1 cellular context compared by ENCODE assay signal in genomic region chr16:23225109-23225508, GRCh38.
TF ChIP-seq lines count a peak whose summit lies in the region.

No MANE protein-coding gene starts in this region.

TF ChIP-seq in HepG2, 621 proteins besides CTCF, POLR2A, EP300 and RAD21 (continued from another document):
- TF ChIP-seq ZBTB34 (CRISPR knock-in tag; IDR thresholded peaks at IDR 0.05) (no peak), ZSCAN21 (CRISPR knock-in tag; IDR thresholded peaks at IDR 0.05; ENCODE audit: borderline replicate concordance) (no peak), LCORL (IDR thresholded peaks at IDR 0.05) (peak; percentile 58; the same call in 1 of the 2 replicates), LCORL (CRISPR knock-in tag; IDR thresholded peaks at IDR 0.05) (no peak), ZNF567 (CRISPR knock-in tag; IDR thresholded peaks at IDR 0.05; ENCODE audit: borderline replicate concordance) (no peak), ZNF20 (CRISPR knock-in tag; IDR thresholded peaks at IDR 0.05) (no peak), KLF13 (CRISPR knock-in tag; IDR thresholded peaks at IDR 0.05) (no peak), ZNF609 (CRISPR knock-in tag; IDR thresholded peaks at IDR 0.05; ENCODE audit: borderline replicate concordance) (no peak), BRF2 (CRISPR knock-in tag; IDR thresholded peaks at IDR 0.05) (no peak), WIZ (CRISPR knock-in tag; IDR thresholded peaks at IDR 0.05) (no peak), ZBTB7A (CRISPR knock-in tag; IDR thresholded peaks at IDR 0.05) (no peak), MTERF4 (CRISPR knock-in tag; IDR thresholded peaks at IDR 0.05) (no peak), ZNF207 (IDR thresholded peaks at IDR 0.05; ENCODE audit: borderline replicate concordance) (0 out of 2 replicates have a peak, but pooled peaks have one; percentile 40), ATF7-NPFF (CRISPR knock-in tag; IDR thresholded peaks at IDR 0.05; ENCODE audit: low read depth) (no peak), MNT (IDR thresholded peaks at IDR 0.05) (no peak), AHDC1 (CRISPR knock-in tag; IDR thresholded peaks at IDR 0.05; ENCODE audit: borderline replicate concordance) (no peak), NCOA5 (CRISPR knock-in tag; IDR thresholded peaks at IDR 0.05) (no peak), ZNF282 (IDR thresholded peaks at IDR 0.05; ENCODE audit: partially characterized antibody) (peak; percentile 82), GATA4 (IDR thresholded peaks at IDR 0.05; ENCODE audit: borderline replicate concordance, low read depth) (no peak), YEATS2 (CRISPR knock-in tag; IDR thresholded peaks at IDR 0.05; ENCODE audit: borderline replicate concordance) (no peak), JUNB (CRISPR knock-in tag; IDR thresholded peaks at IDR 0.05; ENCODE audit: borderline replicate concordance) (0 out of 2 replicates have a peak, but pooled peaks have one; percentile 13), CHCHD3 (CRISPR knock-in tag; IDR thresholded peaks at IDR 0.05) (no peak), ZNF501 (CRISPR knock-in tag; IDR thresholded peaks at IDR 0.05) (no peak), SP4 (CRISPR knock-in tag; IDR thresholded peaks at IDR 0.05) (no peak), ZNF761 (CRISPR knock-in tag; conservative IDR thresholded peaks at IDR 0.05) (no peak), ZKSCAN1 (IDR thresholded peaks at IDR 0.05; ENCODE audit: low read length) (no peak), SNAPC4 (CRISPR knock-in tag; IDR thresholded peaks at IDR 0.05) (no peak), ZNF317 (CRISPR knock-in tag; IDR thresholded peaks at IDR 0.05) (no peak), ZNF30 (CRISPR knock-in tag; IDR thresholded peaks at IDR 0.05) (no peak)
